Comparison of ENCODE assay signal across 8 cellular contexts in the genomic region with DNA sequence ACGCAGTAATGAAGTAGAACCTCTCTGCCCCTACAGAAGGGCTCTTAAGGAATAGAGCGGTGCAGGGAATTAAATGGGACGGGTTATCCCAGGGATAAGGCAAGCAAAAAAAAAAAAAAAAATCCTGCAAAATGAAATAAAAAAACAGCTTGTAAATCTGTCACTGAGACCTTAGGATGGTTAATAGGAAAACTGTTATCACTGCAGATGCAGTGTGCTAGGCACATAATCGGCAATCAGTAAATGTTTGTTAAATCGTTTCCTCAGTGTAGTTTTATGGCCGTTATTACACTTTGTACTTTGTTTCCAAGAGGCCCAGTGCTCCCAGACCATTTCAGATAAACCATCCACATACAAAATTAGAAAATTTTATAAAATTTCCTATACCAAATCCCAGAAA. TPM values are rescaled to one million over a fixed set of nuclear protein-coding genes. Genes with fewer than 3 reads are reported as not detected.
A peak's percentile ranks its signal among the peaks of the same experiment; 100 is the strongest.
DNase-seq lines count a peak whose midpoint lies in the region; ATAC-seq, FAIRE-seq and TF ChIP-seq lines count a peak whose summit lies in the region.

No MANE protein-coding gene starts in this region.

- no peak for TF ChIP-seq CTCF in fibroblast of mammary gland (conservative IDR thresholded peaks at IDR 0.05; ENCODE audit: control insufficient read depth, insufficient read depth, low read depth, low read length)
- TF ChIP-seq CTCF in GM10266 (IDR thresholded peaks at IDR 0.05; ENCODE audit: control insufficient read depth, insufficient read depth, low read depth, missing control alignments), result no peak

- H3K9me3 ChIP-seq in SJCRH30 (replicated peaks), result no peaks in the 10 kb centered on the region

- H3K27me3 ChIP-seq in SJCRH30, result no peaks in the 10 kb centered on the region
- no peaks in the 10 kb centered on the region for H3K27me3 ChIP-seq in rectal smooth muscle tissue (ENCODE audit: control insufficient read depth, insufficient read depth, low read length)

- H3K36me3 ChIP-seq in SJCRH30, result 0 out of 2 replicates have a peak, but pooled peaks cover 3% of the 10 kb centered on the region
- H3K36me3 ChIP-seq in rectal smooth muscle tissue (ENCODE audit: control insufficient read depth, insufficient read depth, low read length), result peaks cover 3% of the 10 kb centered on the region

- no peaks in the 10 kb centered on the region for H3K4me1 ChIP-seq in SJCRH30
- H3K4me1 ChIP-seq in rectal smooth muscle tissue (ENCODE audit: control insufficient read depth, insufficient read depth, low read length), result peaks cover 4% of the 10 kb centered on the region

- H3K27ac ChIP-seq in SJCRH30, result peak overlapping the region; percentile 82; the same call in 1 of the 2 replicates
- peak overlapping the region; percentile 94 for H3K27ac ChIP-seq in rectal smooth muscle tissue (ENCODE audit: low read depth, low read length)

- DNase-seq in GM19239 (ENCODE audit: insufficient read length, low spot score) (no peak), SJCRH30 (no peak), fibroblast of mammary gland (ENCODE audit: low read depth) (no peak), NCI-H345 (lab: John Stamatoyannopoulos, UW) (no peak), GM10266 (ENCODE audit: extremely low spot score) (no peak), ecto neural progenitor cell (ENCODE audit: low spot score) (no peak)

- ATAC-seq in HG02970 (IDR thresholded peaks at IDR 0.05; ENCODE audit: low FRiP score, unreplicated experiment), result no peak

- FAIRE-seq in GM19239 (lab: Jason Lieb, UNC), result peak; percentile 52

- H3K4me3 ChIP-seq in SJCRH30, result peak overlapping the region; percentile 71
- peak overlapping the region; percentile 78 for H3K4me3 ChIP-seq in fibroblast of mammary gland (ENCODE audit: control insufficient read depth, low read depth, low read length)
- H3K4me3 ChIP-seq in rectal smooth muscle tissue (ENCODE audit: low read length), result peak overlapping the region; percentile 69

- H3K9ac ChIP-seq in rectal smooth muscle tissue (ENCODE audit: low read length), result no peak overlapping the region

RNA-seq across cellular contexts. Expression of a gene that starts 1.0 kb away (rescaled TPM):
- 82.4 and 83.3 TPM in 2 replicates for total RNA-seq in SJCRH30 (2014; rRNA removed; shearing (Covaris generic))

RNA-seq across cellular contexts. Expression of a gene that starts 1.3 kb away (rescaled TPM):
- 55.9 and 58.5 TPM in 2 replicates for total RNA-seq in SJCRH30 (2014; rRNA removed; shearing (Covaris generic))

RNA-seq across cellular contexts. Expression of a gene that starts 18.2 kb away (rescaled TPM):
- total RNA-seq in SJCRH30 (2014; rRNA removed; shearing (Covaris generic)), result 3,964 and 4,118 TPM in 2 replicates

RNA-seq across cellular contexts. Expression of a gene that starts 23.1 kb away (rescaled TPM):
- 0.05 TPM in 1 of 2 replicates, not detected in the other for total RNA-seq in SJCRH30 (2014; rRNA removed; shearing (Covaris generic))
